1 cellular context compared by ENCODE assay signal in the genomic region with DNA sequence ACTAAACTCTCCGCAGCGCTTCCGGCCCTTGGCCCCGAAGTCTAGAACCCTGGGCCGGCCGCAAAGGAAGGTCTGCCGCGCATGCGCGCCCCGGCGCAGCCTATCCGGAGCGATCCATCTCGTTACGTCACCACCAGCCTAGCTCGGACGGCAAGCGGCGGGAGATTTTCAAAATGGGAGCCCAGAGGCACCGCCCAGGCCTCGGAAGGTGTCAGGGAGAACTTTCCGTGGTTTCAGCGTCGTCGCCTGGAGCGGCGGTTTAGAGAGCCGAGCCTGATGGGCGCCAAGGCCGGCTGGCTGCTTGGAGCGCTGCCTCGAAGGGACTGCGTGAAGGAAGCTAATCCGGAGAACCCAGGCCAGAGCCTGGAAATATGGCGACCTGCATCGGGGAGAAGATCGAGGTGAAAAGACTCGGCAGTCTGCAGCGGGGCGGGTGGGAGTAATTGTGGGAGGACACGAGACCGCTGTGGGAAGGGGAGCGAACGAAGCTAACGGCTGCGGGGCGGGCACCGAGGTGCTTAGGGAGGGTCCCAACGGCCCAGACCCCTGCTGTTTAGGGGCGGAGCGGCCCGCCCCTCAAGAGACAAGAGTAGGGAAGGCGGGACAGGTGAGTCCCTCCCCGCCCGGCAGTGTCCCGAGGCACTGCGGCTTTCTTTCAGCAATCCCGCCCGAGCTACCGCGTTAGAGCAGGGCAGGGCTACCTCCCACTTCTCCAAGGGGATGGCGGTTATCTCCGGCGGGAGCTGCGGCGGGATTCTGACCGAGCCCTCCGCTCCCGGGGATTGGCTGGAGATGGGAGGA.
A peak's percentile ranks its signal among the peaks of the same experiment; 100 is the strongest.
TF ChIP-seq lines count a peak whose summit lies in the region.

A gene (plus strand): TSS at position 130 of the 801 bp plus-strand sequence. CDS start 242 bp downstream, at position 372.

TF ChIP-seq in GM12878, 131 proteins besides CTCF, POLR2A, EP300 and RAD21 (continued from another document):
- TF ChIP-seq, protein P1, sequence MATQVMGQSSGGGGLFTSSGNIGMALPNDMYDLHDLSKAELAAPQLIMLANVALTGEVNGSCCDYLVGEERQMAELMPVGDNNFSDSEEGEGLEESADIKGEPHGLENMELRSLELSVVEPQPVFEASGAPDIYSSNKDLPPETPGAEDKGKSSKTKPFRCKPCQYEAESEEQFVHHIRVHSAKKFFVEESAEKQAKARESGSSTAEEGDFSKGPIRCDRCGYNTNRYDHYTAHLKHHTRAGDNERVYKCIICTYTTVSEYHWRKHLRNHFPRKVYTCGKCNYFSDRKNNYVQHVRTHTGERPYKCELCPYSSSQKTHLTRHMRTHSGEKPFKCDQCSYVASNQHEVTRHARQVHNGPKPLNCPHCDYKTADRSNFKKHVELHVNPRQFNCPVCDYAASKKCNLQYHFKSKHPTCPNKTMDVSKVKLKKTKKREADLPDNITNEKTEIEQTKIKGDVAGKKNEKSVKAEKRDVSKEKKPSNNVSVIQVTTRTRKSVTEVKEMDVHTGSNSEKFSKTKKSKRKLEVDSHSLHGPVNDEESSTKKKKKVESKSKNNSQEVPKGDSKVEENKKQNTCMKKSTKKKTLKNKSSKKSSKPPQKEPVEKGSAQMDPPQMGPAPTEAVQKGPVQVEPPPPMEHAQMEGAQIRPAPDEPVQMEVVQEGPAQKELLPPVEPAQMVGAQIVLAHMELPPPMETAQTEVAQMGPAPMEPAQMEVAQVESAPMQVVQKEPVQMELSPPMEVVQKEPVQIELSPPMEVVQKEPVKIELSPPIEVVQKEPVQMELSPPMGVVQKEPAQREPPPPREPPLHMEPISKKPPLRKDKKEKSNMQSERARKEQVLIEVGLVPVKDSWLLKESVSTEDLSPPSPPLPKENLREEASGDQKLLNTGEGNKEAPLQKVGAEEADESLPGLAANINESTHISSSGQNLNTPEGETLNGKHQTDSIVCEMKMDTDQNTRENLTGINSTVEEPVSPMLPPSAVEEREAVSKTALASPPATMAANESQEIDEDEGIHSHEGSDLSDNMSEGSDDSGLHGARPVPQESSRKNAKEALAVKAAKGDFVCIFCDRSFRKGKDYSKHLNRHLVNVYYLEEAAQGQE (IDR thresholded peaks at IDR 0.05; ENCODE audit: low read depth, low read length), result no peak
- peak; percentile 64; the same call in 1 of the 2 replicates for TF ChIP-seq CHD2 (IDR thresholded peaks at IDR 0.05; ENCODE audit: borderline replicate concordance, low read depth, low read length)
- TF ChIP-seq SMAD1 (IDR thresholded peaks at IDR 0.05; ENCODE audit: low read depth, partially characterized antibody), result no peak
- peak; percentile 81 for TF ChIP-seq NBN (IDR thresholded peaks at IDR 0.05)
- TF ChIP-seq, protein P2, sequence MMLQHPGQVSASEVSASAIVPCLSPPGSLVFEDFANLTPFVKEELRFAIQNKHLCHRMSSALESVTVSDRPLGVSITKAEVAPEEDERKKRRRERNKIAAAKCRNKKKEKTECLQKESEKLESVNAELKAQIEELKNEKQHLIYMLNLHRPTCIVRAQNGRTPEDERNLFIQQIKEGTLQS (IDR thresholded peaks at IDR 0.05; ENCODE audit: borderline replicate concordance, extremely low read depth, low read depth, low read length), result no peak
- TF ChIP-seq MTA3 (IDR thresholded peaks at IDR 0.05; ENCODE audit: borderline replicate concordance, low read length), result no peak; the same call in 1 of the 2 replicates
- TF ChIP-seq GABPA (IDR thresholded peaks at IDR 0.05; ENCODE audit: low read depth), result peak; percentile 76; the same call in 1 of the 2 replicates
- no peak for TF ChIP-seq ZNF217 (IDR thresholded peaks at IDR 0.05)
- no peak for TF ChIP-seq SREBF2 (IDR thresholded peaks at IDR 0.05; ENCODE audit: low read length)
- TF ChIP-seq, protein P3, sequence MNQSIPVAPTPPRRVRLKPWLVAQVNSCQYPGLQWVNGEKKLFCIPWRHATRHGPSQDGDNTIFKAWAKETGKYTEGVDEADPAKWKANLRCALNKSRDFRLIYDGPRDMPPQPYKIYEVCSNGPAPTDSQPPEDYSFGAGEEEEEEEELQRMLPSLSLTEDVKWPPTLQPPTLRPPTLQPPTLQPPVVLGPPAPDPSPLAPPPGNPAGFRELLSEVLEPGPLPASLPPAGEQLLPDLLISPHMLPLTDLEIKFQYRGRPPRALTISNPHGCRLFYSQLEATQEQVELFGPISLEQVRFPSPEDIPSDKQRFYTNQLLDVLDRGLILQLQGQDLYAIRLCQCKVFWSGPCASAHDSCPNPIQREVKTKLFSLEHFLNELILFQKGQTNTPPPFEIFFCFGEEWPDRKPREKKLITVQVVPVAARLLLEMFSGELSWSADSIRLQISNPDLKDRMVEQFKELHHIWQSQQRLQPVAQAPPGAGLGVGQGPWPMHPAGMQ (IDR thresholded peaks at IDR 0.05; ENCODE audit: borderline replicate concordance), result no peak
- TF ChIP-seq ZZZ3 (IDR thresholded peaks at IDR 0.05; ENCODE audit: control insufficient read depth, insufficient read length, low read depth), result no peak
- TF ChIP-seq, protein P4, sequence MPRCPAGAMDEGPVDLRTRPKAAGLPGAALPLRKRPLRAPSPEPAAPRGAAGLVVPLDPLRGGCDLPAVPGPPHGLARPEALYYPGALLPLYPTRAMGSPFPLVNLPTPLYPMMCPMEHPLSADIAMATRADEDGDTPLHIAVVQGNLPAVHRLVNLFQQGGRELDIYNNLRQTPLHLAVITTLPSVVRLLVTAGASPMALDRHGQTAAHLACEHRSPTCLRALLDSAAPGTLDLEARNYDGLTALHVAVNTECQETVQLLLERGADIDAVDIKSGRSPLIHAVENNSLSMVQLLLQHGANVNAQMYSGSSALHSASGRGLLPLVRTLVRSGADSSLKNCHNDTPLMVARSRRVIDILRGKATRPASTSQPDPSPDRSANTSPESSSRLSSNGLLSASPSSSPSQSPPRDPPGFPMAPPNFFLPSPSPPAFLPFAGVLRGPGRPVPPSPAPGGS (IDR thresholded peaks at IDR 0.05; ENCODE audit: borderline replicate concordance, insufficient read depth, low read depth, low read length, poor library complexity, severe bottlenecking), result no peak
- TF ChIP-seq EED (IDR thresholded peaks at IDR 0.05; ENCODE audit: low read depth), result peak; percentile 46; the same call in 1 of the 2 replicates
- TF ChIP-seq TBL1XR1 (IDR thresholded peaks at IDR 0.05; ENCODE audit: low read depth, low read length), result peak; percentile 5; the same call in 1 of the 2 replicates
- TF ChIP-seq PAX5 (IDR thresholded peaks at IDR 0.05; ENCODE audit: borderline replicate concordance, low read depth, low read length), result peak; percentile 59; the same call in 1 of the 2 replicates
- no peak; the same call in 1 of the 2 replicates for TF ChIP-seq GATAD2B (conservative IDR thresholded peaks at IDR 0.05; ENCODE audit: low read depth)
- peak; percentile 39 to 57; a peak in 2 of 4 replicates for TF ChIP-seq IKZF2 (IDR thresholded peaks at IDR 0.05)
- TF ChIP-seq, protein P5, sequence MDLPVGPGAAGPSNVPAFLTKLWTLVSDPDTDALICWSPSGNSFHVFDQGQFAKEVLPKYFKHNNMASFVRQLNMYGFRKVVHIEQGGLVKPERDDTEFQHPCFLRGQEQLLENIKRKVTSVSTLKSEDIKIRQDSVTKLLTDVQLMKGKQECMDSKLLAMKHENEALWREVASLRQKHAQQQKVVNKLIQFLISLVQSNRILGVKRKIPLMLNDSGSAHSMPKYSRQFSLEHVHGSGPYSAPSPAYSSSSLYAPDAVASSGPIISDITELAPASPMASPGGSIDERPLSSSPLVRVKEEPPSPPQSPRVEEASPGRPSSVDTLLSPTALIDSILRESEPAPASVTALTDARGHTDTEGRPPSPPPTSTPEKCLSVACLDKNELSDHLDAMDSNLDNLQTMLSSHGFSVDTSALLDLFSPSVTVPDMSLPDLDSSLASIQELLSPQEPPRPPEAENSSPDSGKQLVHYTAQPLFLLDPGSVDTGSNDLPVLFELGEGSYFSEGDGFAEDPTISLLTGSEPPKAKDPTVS (IDR thresholded peaks at IDR 0.05; ENCODE audit: low read depth, low read length), result no peak
- TF ChIP-seq ZNF384 (IDR thresholded peaks at IDR 0.05; ENCODE audit: borderline replicate concordance, low read depth, low read length), result no peak
- TF ChIP-seq, protein P6, sequence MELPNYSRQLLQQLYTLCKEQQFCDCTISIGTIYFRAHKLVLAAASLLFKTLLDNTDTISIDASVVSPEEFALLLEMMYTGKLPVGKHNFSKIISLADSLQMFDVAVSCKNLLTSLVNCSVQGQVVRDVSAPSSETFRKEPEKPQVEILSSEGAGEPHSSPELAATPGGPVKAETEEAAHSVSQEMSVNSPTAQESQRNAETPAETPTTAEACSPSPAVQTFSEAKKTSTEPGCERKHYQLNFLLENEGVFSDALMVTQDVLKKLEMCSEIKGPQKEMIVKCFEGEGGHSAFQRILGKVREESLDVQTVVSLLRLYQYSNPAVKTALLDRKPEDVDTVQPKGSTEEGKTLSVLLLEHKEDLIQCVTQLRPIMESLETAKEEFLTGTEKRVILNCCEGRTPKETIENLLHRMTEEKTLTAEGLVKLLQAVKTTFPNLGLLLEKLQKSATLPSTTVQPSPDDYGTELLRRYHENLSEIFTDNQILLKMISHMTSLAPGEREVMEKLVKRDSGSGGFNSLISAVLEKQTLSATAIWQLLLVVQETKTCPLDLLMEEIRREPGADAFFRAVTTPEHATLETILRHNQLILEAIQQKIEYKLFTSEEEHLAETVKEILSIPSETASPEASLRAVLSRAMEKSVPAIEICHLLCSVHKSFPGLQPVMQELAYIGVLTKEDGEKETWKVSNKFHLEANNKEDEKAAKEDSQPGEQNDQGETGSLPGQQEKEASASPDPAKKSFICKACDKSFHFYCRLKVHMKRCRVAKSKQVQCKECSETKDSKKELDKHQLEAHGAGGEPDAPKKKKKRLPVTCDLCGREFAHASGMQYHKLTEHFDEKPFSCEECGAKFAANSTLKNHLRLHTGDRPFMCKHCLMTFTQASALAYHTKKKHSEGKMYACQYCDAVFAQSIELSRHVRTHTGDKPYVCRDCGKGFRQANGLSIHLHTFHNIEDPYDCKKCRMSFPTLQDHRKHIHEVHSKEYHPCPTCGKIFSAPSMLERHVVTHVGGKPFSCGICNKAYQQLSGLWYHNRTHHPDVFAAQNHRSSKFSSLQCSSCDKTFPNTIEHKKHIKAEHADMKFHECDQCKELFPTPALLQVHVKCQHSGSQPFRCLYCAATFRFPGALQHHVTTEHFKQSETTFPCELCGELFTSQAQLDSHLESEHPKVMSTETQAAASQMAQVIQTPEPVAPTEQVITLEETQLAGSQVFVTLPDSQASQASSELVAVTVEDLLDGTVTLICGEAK (IDR thresholded peaks at IDR 0.05; ENCODE audit: borderline replicate concordance), result no peak
- peak; percentile 14; the same call in 1 of the 2 replicates for TF ChIP-seq IRF4 (IDR thresholded peaks at IDR 0.05; ENCODE audit: low read depth, low read length)
- TF ChIP-seq, protein P7, sequence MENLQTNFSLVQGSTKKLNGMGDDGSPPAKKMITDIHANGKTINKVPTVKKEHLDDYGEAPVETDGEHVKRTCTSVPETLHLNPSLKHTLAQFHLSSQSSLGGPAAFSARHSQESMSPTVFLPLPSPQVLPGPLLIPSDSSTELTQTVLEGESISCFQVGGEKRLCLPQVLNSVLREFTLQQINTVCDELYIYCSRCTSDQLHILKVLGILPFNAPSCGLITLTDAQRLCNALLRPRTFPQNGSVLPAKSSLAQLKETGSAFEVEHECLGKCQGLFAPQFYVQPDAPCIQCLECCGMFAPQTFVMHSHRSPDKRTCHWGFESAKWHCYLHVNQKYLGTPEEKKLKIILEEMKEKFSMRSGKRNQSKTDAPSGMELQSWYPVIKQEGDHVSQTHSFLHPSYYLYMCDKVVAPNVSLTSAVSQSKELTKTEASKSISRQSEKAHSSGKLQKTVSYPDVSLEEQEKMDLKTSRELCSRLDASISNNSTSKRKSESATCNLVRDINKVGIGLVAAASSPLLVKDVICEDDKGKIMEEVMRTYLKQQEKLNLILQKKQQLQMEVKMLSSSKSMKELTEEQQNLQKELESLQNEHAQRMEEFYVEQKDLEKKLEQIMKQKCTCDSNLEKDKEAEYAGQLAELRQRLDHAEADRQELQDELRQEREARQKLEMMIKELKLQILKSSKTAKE (IDR thresholded peaks at IDR 0.05; ENCODE audit: low read depth, poor library complexity, severe bottlenecking), result no peak
- no peak for TF ChIP-seq RB1 (IDR thresholded peaks at IDR 0.05; ENCODE audit: borderline replicate concordance)
- peak; percentile 17; the same call in 1 of the 2 replicates for TF ChIP-seq POLR2AphosphoS2 (IDR thresholded peaks at IDR 0.05; ENCODE audit: low read depth, low read length)
- no peak for TF ChIP-seq BACH1 (IDR thresholded peaks at IDR 0.05; ENCODE audit: borderline replicate concordance)
- peak; percentile 87 for TF ChIP-seq NRF1 (conservative IDR thresholded peaks at IDR 0.05; ENCODE audit: low read depth, low read length)
- 0 out of 2 replicates have a peak, but pooled peaks have one; percentile 76 for TF ChIP-seq ESRRA (IDR thresholded peaks at IDR 0.05; ENCODE audit: low read length)
- TF ChIP-seq ASH2L (IDR thresholded peaks at IDR 0.05; ENCODE audit: borderline replicate concordance, low read depth), result peak; percentile 97; the same call in 1 of the 2 replicates
- no peak for TF ChIP-seq EGR1 (IDR thresholded peaks at IDR 0.05; ENCODE audit: borderline replicate concordance in 1 of 2, low read depth in 2 of 2, low read length in 2 of 2)
- TF ChIP-seq, protein P8, sequence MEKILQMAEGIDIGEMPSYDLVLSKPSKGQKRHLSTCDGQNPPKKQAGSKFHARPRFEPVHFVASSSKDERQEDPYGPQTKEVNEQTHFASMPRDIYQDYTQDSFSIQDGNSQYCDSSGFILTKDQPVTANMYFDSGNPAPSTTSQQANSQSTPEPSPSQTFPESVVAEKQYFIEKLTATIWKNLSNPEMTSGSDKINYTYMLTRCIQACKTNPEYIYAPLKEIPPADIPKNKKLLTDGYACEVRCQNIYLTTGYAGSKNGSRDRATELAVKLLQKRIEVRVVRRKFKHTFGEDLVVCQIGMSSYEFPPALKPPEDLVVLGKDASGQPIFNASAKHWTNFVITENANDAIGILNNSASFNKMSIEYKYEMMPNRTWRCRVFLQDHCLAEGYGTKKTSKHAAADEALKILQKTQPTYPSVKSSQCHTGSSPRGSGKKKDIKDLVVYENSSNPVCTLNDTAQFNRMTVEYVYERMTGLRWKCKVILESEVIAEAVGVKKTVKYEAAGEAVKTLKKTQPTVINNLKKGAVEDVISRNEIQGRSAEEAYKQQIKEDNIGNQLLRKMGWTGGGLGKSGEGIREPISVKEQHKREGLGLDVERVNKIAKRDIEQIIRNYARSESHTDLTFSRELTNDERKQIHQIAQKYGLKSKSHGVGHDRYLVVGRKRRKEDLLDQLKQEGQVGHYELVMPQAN (conservative IDR thresholded peaks at IDR 0.05), result peak; percentile 100
- no peak for TF ChIP-seq ZNF24 (IDR thresholded peaks at IDR 0.05)
- peak; percentile 69 for TF ChIP-seq POU2F2 (IDR thresholded peaks at IDR 0.05; ENCODE audit: borderline replicate concordance, low read depth, low read length)
